ENCODE assay signal across 28 cellular contexts in the genomic region with DNA sequence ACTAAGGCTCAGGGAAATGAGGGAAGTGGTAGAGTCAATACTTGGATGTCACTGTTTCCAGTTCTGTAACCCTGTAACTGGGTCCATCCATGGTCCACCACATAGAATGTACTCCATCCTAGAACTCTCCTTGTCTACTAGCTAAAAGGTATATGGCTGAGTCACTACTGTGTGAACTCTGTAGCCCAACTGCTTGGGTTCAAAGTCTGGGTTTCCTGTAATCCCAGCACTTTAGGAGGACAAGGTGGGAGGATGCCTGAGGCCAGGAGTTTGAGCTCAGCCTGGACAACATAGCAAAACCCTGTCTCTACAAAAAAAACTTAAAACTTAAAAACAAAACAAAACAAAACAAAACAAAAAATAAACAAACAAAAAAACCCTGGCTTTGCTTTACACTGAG. TPM values are rescaled to one million over a fixed set of nuclear protein-coding genes. Genes with fewer than 3 reads are reported as not detected.
"Had no signal": no experiment of that assay in that cellular context is flagged by ENCODE, and none has a peak within 500 bp of the region (broad histone marks: within the 10 kb centered on the region; RNA-seq: fewer than 3 reads in every experiment).

No MANE protein-coding gene starts in this region.

- H3K4me2 ChIP-seq: smooth muscle cell had no signal

- H3K4me3 ChIP-seq: esophagus squamous epithelium, heart right ventricle, pancreas, prostate gland, sigmoid colon, smooth muscle cell, uterus had no signal

- H3K36me3 ChIP-seq: esophagus squamous epithelium, heart right ventricle, pancreas, prostate gland, sigmoid colon, uterus had no signal

- DNase-seq: activated CD4-positive, alpha-beta memory T cell treated with anti-CD3 and anti-CD28 coated beads for 36 hours; activated CD4-positive, alpha-beta T cell treated with anti-CD3 and anti-CD28 coated beads, Interleukin-2, amount 10 ng/mL, durations not matched to agents 24 days and 14 days; activated CD4-positive, CD25-positive, alpha-beta regulatory T cell treated with anti-CD3 and anti-CD28 coated beads, Interleukin-2, amount 50 U/mL, for 72 hours; activated CD8-positive, alpha-beta memory T cell treated with anti-CD3 and anti-CD28 coated beads, Interleukin-2, amount 50 U/mL, for 4 hours; activated gamma-delta T cell treated with Interleukin-2 at 50 U/mL for 16 hours; activated T-cell treated with anti-CD3 and anti-CD28 coated beads, Interleukin-2, amount 50 U/mL, for 1 hour; effector CD4-positive, alpha-beta T cell; esophagus squamous epithelium; heart right ventricle; left ventricle myocardium superior; pancreas; sigmoid colon; stimulated activated CD4-positive, alpha-beta T cell treated with anti-CD3 and anti-CD28 coated beads, Interleukin-1b, Interleukin-23, amount 100 ng/mL, for 48 hours; stimulated activated CD4-positive, alpha-beta T cell treated with anti-CD3 and anti-CD28 coated beads, Interleukin-4, amount 100 ng/mL, for 4 hours; stimulated activated CD8-positive, alpha-beta memory T cell treated with anti-CD3 and anti-CD28 coated beads, Interleukin-4, amount 100 ng/mL, for 48 hours; stimulated activated naive CD8-positive, alpha-beta T cell treated with anti-CD3 and anti-CD28 coated beads, Interleukin-15, amount 100 ng/mL, for 72 hours; substantia nigra; T-helper 9 cell; uterus had no signal

- H3K27ac ChIP-seq: epithelial cell of prostate, esophagus squamous epithelium, heart right ventricle, pancreas, prostate gland, sigmoid colon, uterus had no signal

- ATAC-seq: activated T-helper 17 cell treated with anti-CD3 and anti-CD28 coated beads, Interleukin-2, amount 50 U/mL, for 72 hours; heart right ventricle; left ventricle myocardium superior; stimulated activated memory B cell treated with anti-CD40 and anti-IgM and Interleukin-4, amounts not matched to agents 10 μg/mL and 1 μg/mL and 100 μg/mL, for 72 hours; stimulated activated naive CD8-positive, alpha-beta T cell treated with anti-CD3 and anti-CD28 coated beads, Interleukin-15, amount 100 ng/mL, for 72 hours had no signal

- H3K27me3 ChIP-seq: esophagus squamous epithelium, heart right ventricle, pancreas, sigmoid colon, uterus had no signal

- H3K9me3 ChIP-seq: esophagus squamous epithelium, heart right ventricle, pancreas, prostate gland, sigmoid colon, uterus had no signal

- H3K4me1 ChIP-seq: prostate gland had no signal

RNA-seq across cellular contexts. Expression of a gene that starts 34.5 kb away (rescaled TPM):
- total RNA-seq: activated CD4-positive, alpha-beta memory T cell treated with anti-CD3 and anti-CD28 coated beads for 36 hours; activated CD4-positive, alpha-beta T cell treated with anti-CD3 and anti-CD28 coated beads, Interleukin-2, amount 10 ng/mL, durations not matched to agents 24 days and 14 days; activated CD8-positive, alpha-beta memory T cell treated with anti-CD3 and anti-CD28 coated beads for 36 hours; activated naive CD4-positive, alpha-beta T cell treated with anti-CD3 and anti-CD28 coated beads, Interleukin-2, amount 50 U/mL, for 72 hours; activated T-helper 17 cell treated with anti-CD3 and anti-CD28 coated beads, Interleukin-2, amount 50 U/mL, for 72 hours; dermis blood vessel endothelial cell; esophagus squamous epithelium; heart right ventricle; left ventricle myocardium superior; naive thymus-derived CD8-positive, alpha-beta T cell; prostate gland; sigmoid colon; smooth muscle cell had no signal
